ENCODE assay signal across 8 cellular contexts in the genomic region with DNA sequence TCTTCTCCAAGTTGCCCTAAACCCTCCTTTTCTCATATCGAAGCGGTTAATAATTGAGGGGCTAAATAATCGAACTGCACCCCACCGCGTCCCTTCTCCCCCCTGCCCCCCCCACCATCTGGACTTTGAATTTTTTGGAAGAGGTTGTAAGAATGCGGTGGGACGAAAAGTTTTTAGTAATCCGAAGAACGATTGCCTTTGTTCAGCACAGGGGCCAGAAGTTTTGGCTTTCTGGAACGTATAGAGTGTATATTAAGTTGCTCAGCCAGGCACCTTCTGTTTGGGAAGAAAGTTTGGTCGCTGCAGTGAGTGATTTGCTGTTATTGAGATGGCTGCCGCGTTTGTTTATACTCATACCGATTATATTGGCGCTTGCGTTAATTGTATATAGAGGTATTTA. TPM values are rescaled to one million over a fixed set of nuclear protein-coding genes. Genes with fewer than 3 reads are reported as not detected.
DNase-seq lines count a peak whose midpoint lies in the region; ATAC-seq and TF ChIP-seq lines count a peak whose summit lies in the region.

No MANE protein-coding gene starts in this region.

- peak overlapping the region; percentile 99 to 100 for H3K27ac ChIP-seq in liver (ENCODE audit: low read depth in 1 of 2, low read length in 2 of 2)
- H3K27ac ChIP-seq in thoracic aorta = peak overlapping the region; percentile 99 to 100

- CTCF ChIA-PET in Caco-2 (lab: Charles Lee) = interaction anchor here (0.7 kb wide), 1 partner anchor 26 kb away, joined by 4 read pairs; no protein-coding TSS in a partner anchor

- H3K27me3 ChIP-seq in Caco-2 (replicated peaks; ENCODE audit: control insufficient read depth, insufficient read depth, low read length) (no peaks in the 10 kb centered on the region), liver (ENCODE audit: control insufficient read depth in 4 of 4, insufficient read depth in 4 of 4, low read length in 3 of 4) (no peaks in the 10 kb centered on the region), thoracic aorta (replicated peaks; ENCODE audit: insufficient read depth) (no peaks in the 10 kb centered on the region)

- peaks cover 33% of the 10 kb centered on the region for H3K36me3 Mint-ChIP-seq in Caco-2 (ENCODE audit: insufficient read depth, unreplicated experiment)

- peak overlapping the region; percentile 84 for H3K4me3 Mint-ChIP-seq in Caco-2 (ENCODE audit: unreplicated experiment)

- peaks cover 23% of the 10 kb centered on the region for H3K4me1 Mint-ChIP-seq in Caco-2 (ENCODE audit: low read depth, unreplicated experiment)

- H3K4me3 ChIP-seq in Caco-2 (ENCODE audit: low read depth, low read length) (peak overlapping the region; percentile 98), LNCaP clone FGC (ENCODE audit: low read depth, low read length) (peak overlapping the region; percentile 64), liver (ENCODE audit: low read depth in 1 of 3, low read length in 3 of 3) (peak overlapping the region; percentile 63 to 94 (median 86)), thoracic aorta (peak overlapping the region; percentile 99)

- H3K9ac ChIP-seq in liver (ENCODE audit: low read depth in 1 of 2, low read length in 2 of 2) = peak overlapping the region; percentile 89 to 91

- no peaks in the 10 kb centered on the region for H3K27me3 Mint-ChIP-seq in Caco-2 (ENCODE audit: insufficient read depth, unreplicated experiment)

- no peak for ATAC-seq in thoracic aorta (ENCODE audit: insufficient number of reproducible peaks, low FRiP score, low read depth)
- no peak for ATAC-seq in GM18511 (IDR thresholded peaks at IDR 0.05; ENCODE audit: unreplicated experiment)
- no peak for ATAC-seq in HG02642 (IDR thresholded peaks at IDR 0.05; ENCODE audit: poor library complexity, unreplicated experiment)

- no peaks in the 10 kb centered on the region for H3K36me3 ChIP-seq in Caco-2 (ENCODE audit: control insufficient read depth, insufficient read depth, low read length)
- no peaks in the 10 kb centered on the region for H3K36me3 ChIP-seq in liver (ENCODE audit: control insufficient read depth in 4 of 4, insufficient read depth in 3 of 4, low read depth in 1 of 4, low read length in 3 of 4)
- H3K36me3 ChIP-seq in thoracic aorta = no peaks in the 10 kb centered on the region

- no TSS peak for BruUV-seq in Caco-2 (replicated peaks; lab: Mats Ljungman, UMichigan)

- DNase-seq in Caco-2 (peak in 1 of 2 experiments; percentile 8), LNCaP clone FGC (ENCODE audit: low read depth) (no peak), astrocyte of the hippocampus (ENCODE audit: low read depth, low spot score) (peak; percentile 31), thoracic aorta (ENCODE audit: low spot score) (no peak), retina (no peak)

- H3K9me3 ChIP-seq in Caco-2 (no peaks in the 10 kb centered on the region), liver (ENCODE audit: control insufficient read depth in 4 of 4, low read length in 3 of 4) (no peaks in the 10 kb centered on the region), thoracic aorta (no peaks in the 10 kb centered on the region)

- no peak for TF ChIP-seq CTCF in Caco-2 (IDR thresholded peaks at IDR 0.05; ENCODE audit: insufficient read depth in 1 of 2, low read depth in 1 of 2, low read length in 1 of 2, severe bottlenecking in 1 of 2, unreplicated experiment in 1 of 2)
- no peak for TF ChIP-seq CTCF in LNCaP clone FGC (IDR thresholded peaks at IDR 0.05; ENCODE audit: control insufficient read depth, extremely low read depth, insufficient read depth)
- TF ChIP-seq CTCF in liver (IDR thresholded peaks at IDR 0.05; ENCODE audit: low read depth, low read length, missing input control) = no peak
- no peak for TF ChIP-seq CTCF in thoracic aorta (IDR thresholded peaks at IDR 0.05)

- H3K4me1 ChIP-seq in Caco-2 (peaks cover 32% of the 10 kb centered on the region), liver (ENCODE audit: control insufficient read depth in 4 of 4, insufficient read depth in 4 of 4, low read length in 3 of 4) (peaks cover 6 to 31% (median 12%) of the 10 kb centered on the region in 4 donors), thoracic aorta (ENCODE audit: control insufficient read depth in 1 of 2, low read depth in 2 of 2) (peaks cover 13 to 29% of the 10 kb centered on the region in 2 donors)

- no peak for TF ChIP-seq RAD21 in liver (IDR thresholded peaks at IDR 0.05)

- under 1% methylated on average over 16 of the region's 16 CpGs for WGBS in liver

- H3K27ac Mint-ChIP-seq in Caco-2 (ENCODE audit: unreplicated experiment) = peak overlapping the region; percentile 97

- intact Hi-C loops in Caco-2 (cut with micrococcal nuclease; ENCODE audit: unreplicated experiment) = loop anchor here (2.0 kb wide), 2 partner anchors 206 to 218 kb away; a partner anchor contains a TSS

- no peaks in the 10 kb centered on the region for H3K9me3 Mint-ChIP-seq in Caco-2 (ENCODE audit: unreplicated experiment)

- POLR2A ChIA-PET in Caco-2 (lab: Charles Lee) = interaction anchor here (0.6 to 0.7 kb wide), 3 partner anchors 21 to 145 kb away, joined by 5 to 6 read pairs (median 6); no protein-coding TSS in a partner anchor

TF ChIP-seq in liver, 16 proteins besides CTCF, POLR2A, EP300 and RAD21:
- TF ChIP-seq HNF4A (conservative IDR thresholded peaks at IDR 0.05) (peak; percentile 8 to 13), TAF1 (conservative IDR thresholded peaks at IDR 0.05) (no peak), HNF4G (IDR thresholded peaks at IDR 0.05) (peak; percentile 5)

RNA-seq across cellular contexts. Expression of a gene that starts 0.5 kb away (rescaled TPM):
- 47.2 and 48.4 TPM in 2 replicates for total RNA-seq in Caco-2 (2022)
- 10 to 100 TPM; 44.3 to 54.9 TPM for total RNA-seq in liver
- 10 to 100 TPM in 1 of 2 donors, 1 to 10 TPM in 1; 9.7 to 20.7 TPM for polyA plus RNA-seq in liver
- total RNA-seq in thoracic aorta = 10 to 100 TPM; 55.0 to 61.5 TPM
